ENCODE assay signal across 1 cellular context in genomic region chr18:50193796-50194622, GRCh38.
TF ChIP-seq lines count a peak whose summit lies in the region.

No MANE protein-coding gene starts in this region.

TF ChIP-seq in HepG2, 621 proteins besides CTCF, POLR2A, EP300 and RAD21 (continued from another document):
- TF ChIP-seq PAXIP1 (CRISPR knock-in tag; conservative IDR thresholded peaks at IDR 0.05) (no peak), DNMT3B (CRISPR knock-in tag; conservative IDR thresholded peaks at IDR 0.05) (no peak), IRX3 (CRISPR knock-in tag; IDR thresholded peaks at IDR 0.05; ENCODE audit: borderline replicate concordance, low read depth) (0 out of 2 replicates have a peak, but pooled peaks have one; percentile 28)
